ENCODE assay signal across 16 cellular contexts in genomic region chr4:147586637-147587036, GRCh38. TPM values are rescaled to one million over a fixed set of nuclear protein-coding genes. Genes with fewer than 3 reads are reported as not detected.
DNase-seq lines count a peak whose midpoint lies in the region; ATAC-seq and TF ChIP-seq lines count a peak whose summit lies in the region.
"Had no signal": no experiment of that assay in that cellular context is flagged by ENCODE, and none has a peak within 500 bp of the region (broad histone marks: within the 10 kb centered on the region; RNA-seq: fewer than 3 reads in every experiment).

No MANE protein-coding gene starts in this region.

- H2AFZ ChIP-seq in hepatocyte, result no peak overlapping the region

- H3K9me2 ChIP-seq in hepatocyte (replicated peaks; ENCODE audit: insufficient read depth), result no peaks in the 10 kb centered on the region

- no peaks in the 10 kb centered on the region for H3K79me2 ChIP-seq in hepatocyte

- H3K27me3 Mint-ChIP-seq in mesothelial cell of epicardium (ENCODE audit: low read depth), result no peaks in the 10 kb centered on the region
- H3K27me3 Mint-ChIP-seq: central memory CD8-positive, alpha-beta T cell had no signal

- H3K27ac Mint-ChIP-seq in mesothelial cell of epicardium, result no peak overlapping the region

- no peak overlapping the region for H3K4me3 ChIP-seq in hepatocyte
- H3K4me3 ChIP-seq: BLaER1 had no signal

- H3K36me3 ChIP-seq in hepatocyte (replicated peaks; ENCODE audit: insufficient read depth, low read depth), result no peaks in the 10 kb centered on the region
- H3K36me3 ChIP-seq: BLaER1 had no signal

- 54% methylated on average over 4 of the region's 4 CpGs for WGBS in hepatocyte (ENCODE audit: low lambda C conversion rate, missing lambda C conversion rate)

- no peak overlapping the region for H3K4me3 Mint-ChIP-seq in mesothelial cell of epicardium
- H3K4me3 Mint-ChIP-seq: central memory CD8-positive, alpha-beta T cell; neural crest cell had no signal

- peak overlapping the region; percentile 72 for H3K27ac ChIP-seq in hepatocyte
- H3K27ac ChIP-seq: BLaER1, VCaP had no signal

- no peaks in the 10 kb centered on the region for H3K4me1 ChIP-seq in hepatocyte (ENCODE audit: insufficient read depth)
- H3K4me1 ChIP-seq: BLaER1 had no signal

- TF ChIP-seq CTCF in hepatocyte (IDR thresholded peaks at IDR 0.05; ENCODE audit: poor library complexity) (no peak), mesothelial cell of epicardium (IDR thresholded peaks at IDR 0.05; ENCODE audit: unreplicated experiment) (no peak)

- no peaks in the 10 kb centered on the region for H3K27me3 ChIP-seq in hepatocyte
- H3K27me3 ChIP-seq: BLaER1 had no signal

- H3K4me2 ChIP-seq in hepatocyte, result no peak overlapping the region
- H3K4me2 ChIP-seq: BLaER1 had no signal

- H3K9me3 Mint-ChIP-seq in mesothelial cell of epicardium, result peaks cover 22% of the 10 kb centered on the region
- H3K9me3 Mint-ChIP-seq: central memory CD8-positive, alpha-beta T cell had no signal

- DNase-seq in hepatocyte (ENCODE audit: low spot score) (no peak), SKM-1 (lab: John Stamatoyannopoulos, UW; ENCODE audit: unreplicated experiment) (no peak), mesothelial cell of epicardium (ENCODE audit: low spot score in 2 of 2, unreplicated experiment in 2 of 2) (no peak), NCI-H2196 treated with DMSO at 0.1 percent for 48 hours (lab: John Stamatoyannopoulos, UW; ENCODE audit: unreplicated experiment) (no peak), SHP77 treated with DMSO at 0.1 percent for 48 hours (lab: John Stamatoyannopoulos, UW) (no peak)
- DNase-seq: GF-D8; NCI-H2227 treated with DMSO at 0.1 percent for 48 hours; stimulated activated CD4-positive, alpha-beta T cell treated with anti-CD3 and anti-CD28 coated beads, Interleukin-15, amount 100 ng/mL, for 24 hours; stimulated activated naive CD4-positive, alpha-beta T cell had no signal

- H4K20me1 ChIP-seq in hepatocyte (ENCODE audit: insufficient read depth, poor library complexity, severe bottlenecking), result no peaks in the 10 kb centered on the region
- H4K20me1 ChIP-seq: BLaER1 had no signal

- no peaks in the 10 kb centered on the region for H3K9me3 ChIP-seq in hepatocyte (ENCODE audit: low read depth)

- ATAC-seq in GM18520 (IDR thresholded peaks at IDR 0.05; ENCODE audit: unreplicated experiment) (peak; percentile 74), GM21619 (IDR thresholded peaks at IDR 0.05; ENCODE audit: unreplicated experiment) (peak; percentile 72), HG03196 (IDR thresholded peaks at IDR 0.05; ENCODE audit: unreplicated experiment) (peak; percentile 67)

- H3K36me3 Mint-ChIP-seq in mesothelial cell of epicardium, result peaks cover 21% of the 10 kb centered on the region

- H3K4me1 Mint-ChIP-seq in mesothelial cell of epicardium, result peaks cover 54% of the 10 kb centered on the region
- H3K4me1 Mint-ChIP-seq: central memory CD8-positive, alpha-beta T cell had no signal

RNA-seq across cellular contexts. Expression of gene TMEM184C, which starts 30.6 kb away (rescaled TPM):
- total RNA-seq in hepatocyte, result 43.0 and 49.5 TPM in 2 replicates
- polyA plus RNA-seq in hepatocyte, result 34.5 and 43.9 TPM in 2 replicates
- 34.7 to 38.7 TPM (median 37.6 TPM) in 3 replicates for total RNA-seq in mesothelial cell of epicardium
